In the genomic region with DNA sequence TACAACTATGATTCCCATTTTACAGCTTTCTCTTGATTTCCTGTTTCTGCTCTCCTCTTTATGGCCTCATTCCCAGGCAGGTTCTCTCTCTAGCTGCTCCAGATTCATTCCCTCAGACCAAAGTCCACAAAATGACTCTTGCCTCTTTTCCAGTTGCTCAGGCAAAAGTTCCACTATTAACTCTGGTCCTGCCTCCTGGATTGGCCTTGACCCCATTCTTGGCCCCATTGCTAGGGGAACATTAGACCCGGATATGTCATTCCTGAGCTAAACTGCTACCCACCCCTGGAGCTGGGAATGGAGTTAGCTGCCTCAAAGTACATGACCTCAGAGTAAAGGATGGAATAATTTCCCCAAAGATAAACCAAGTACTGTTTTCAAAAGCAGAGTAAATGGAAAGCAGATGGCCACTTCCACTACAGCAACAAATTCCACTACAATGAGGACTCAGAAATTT, we compare ENCODE assay signal across 17 cellular contexts.
DNase-seq lines count a peak whose midpoint lies in the region; ATAC-seq and TF ChIP-seq lines count a peak whose summit lies in the region.
"Had no signal": no experiment of that assay in that cellular context is flagged by ENCODE, and none has a peak within 500 bp of the region (broad histone marks: within the 10 kb centered on the region; RNA-seq: fewer than 3 reads in every experiment).

No MANE protein-coding gene starts in this region.

- H3K27ac ChIP-seq in right cardiac atrium (ENCODE audit: low read length) = no peak overlapping the region
- H3K27ac ChIP-seq: WERI-Rb-1 had no signal

- H3K4me1 Mint-ChIP-seq in brain (peaks cover 34% of the 10 kb centered on the region), osteocyte (ENCODE audit: unreplicated experiment) (peaks cover 31% of the 10 kb centered on the region)
- H3K4me1 Mint-ChIP-seq: activated T-helper 17 cell treated with anti-CD3 and anti-CD28 coated beads, Interleukin-2, amount 50 U/mL, for 72 hours had no signal

- DNase-seq in AG09319 (ENCODE audit: extremely low read depth, low read depth) (peak; percentile 10), right cardiac atrium (peak in 2 of 3 donors; percentile 25 to 28), osteocyte (ENCODE audit: extremely low spot score, unreplicated experiment) (no peak), OCI-M2 (lab: John Stamatoyannopoulos, UW; ENCODE audit: unreplicated experiment) (no peak), NCI-H446 treated with DMSO at 0.1 percent for 48 hours (lab: John Stamatoyannopoulos, UW) (no peak), DMS79 treated with DMSO at 0.1 percent for 48 hours (lab: John Stamatoyannopoulos, UW) (no peak)
- DNase-seq: activated CD8-positive, alpha-beta T cell treated with anti-CD3 and anti-CD28 coated beads, Interleukin-2, amount 10 ng/mL, durations not matched to agents 7 days and 5 days; Calu3; NCI-H2171; stimulated activated CD4-positive, alpha-beta T cell treated with anti-CD3 and anti-CD28 coated beads, Interleukin-4, amount 100 ng/mL, for 4 hours; trophoblast cell; WERI-Rb-1 had no signal

- no peaks in the 10 kb centered on the region for H3K9me3 Mint-ChIP-seq in brain
- no peaks in the 10 kb centered on the region for H3K9me3 Mint-ChIP-seq in osteocyte (ENCODE audit: unreplicated experiment)
- H3K9me3 Mint-ChIP-seq: activated T-helper 17 cell treated with anti-CD3 and anti-CD28 coated beads, Interleukin-2, amount 50 U/mL, for 72 hours; natural killer cell treated with Interleukin-12 subunit alpha and Interleukin-12 subunit beta and Interleukin-15 and Interleukin-18, amount 100 ng/mL, for 72 hours had no signal

- H3K4me3 Mint-ChIP-seq in brain (peak overlapping the region in 1 of 5 experiments; percentile 28), osteocyte (ENCODE audit: unreplicated experiment) (no peak overlapping the region)
- H3K4me3 Mint-ChIP-seq: activated CD8-positive, alpha-beta T cell treated with anti-CD3 and anti-CD28 coated beads, Interleukin-2, amount 10 ng/mL, durations not matched to agents 7 days and 5 days; activated T-helper 17 cell treated with anti-CD3 and anti-CD28 coated beads, Interleukin-2, amount 50 U/mL, for 72 hours; natural killer cell treated with Interleukin-12 subunit alpha and Interleukin-12 subunit beta and Interleukin-15 and Interleukin-18, amount 100 ng/mL, for 72 hours had no signal

- peak; percentile 28 to 43 for ATAC-seq in right cardiac atrium
- no peak for ATAC-seq in GM19351 (IDR thresholded peaks at IDR 0.05; ENCODE audit: unreplicated experiment)
- ATAC-seq: activated CD8-positive, alpha-beta T cell treated with anti-CD3 and anti-CD28 coated beads, Interleukin-2, amount 10 ng/mL, durations not matched to agents 7 days and 5 days; activated T-helper 17 cell treated with anti-CD3 and anti-CD28 coated beads, Interleukin-2, amount 50 U/mL, for 72 hours; K562; natural killer cell treated with Interleukin-12 subunit alpha and Interleukin-12 subunit beta and Interleukin-15 and Interleukin-18, amount 100 ng/mL, for 72 hours had no signal

- peaks cover 2% of the 10 kb centered on the region for H3K4me1 ChIP-seq in right cardiac atrium (ENCODE audit: control insufficient read depth, insufficient read depth, low read length)

- WGBS in right cardiac atrium = 49% methylated on average over 1 of the region's 1 CpG

- no peaks in the 10 kb centered on the region for H3K27me3 ChIP-seq in right cardiac atrium (ENCODE audit: control insufficient read depth, insufficient read depth)

- intact Hi-C loops in right cardiac atrium (cut with DNase I) = no loop called here

- H3K27ac Mint-ChIP-seq in brain (peak overlapping the region in 3 of 5 experiments; percentile 11 to 30 (median 26)), osteocyte (ENCODE audit: unreplicated experiment) (peak overlapping the region; percentile 91)
- H3K27ac Mint-ChIP-seq: activated CD8-positive, alpha-beta T cell treated with anti-CD3 and anti-CD28 coated beads, Interleukin-2, amount 10 ng/mL, durations not matched to agents 7 days and 5 days; activated T-helper 17 cell treated with anti-CD3 and anti-CD28 coated beads, Interleukin-2, amount 50 U/mL, for 72 hours; natural killer cell treated with Interleukin-12 subunit alpha and Interleukin-12 subunit beta and Interleukin-15 and Interleukin-18, amount 100 ng/mL, for 72 hours had no signal

- H3K9me3 ChIP-seq in right cardiac atrium (ENCODE audit: control insufficient read depth, low read length) = no peaks in the 10 kb centered on the region

- H3K27me3 Mint-ChIP-seq in brain = no peaks in the 10 kb centered on the region
- no peaks in the 10 kb centered on the region for H3K27me3 Mint-ChIP-seq in osteocyte (ENCODE audit: unreplicated experiment)

- no peak for TF ChIP-seq CTCF in AG09319 (IDR thresholded peaks at IDR 0.05; ENCODE audit: low read depth, low read length)
- no peak for TF ChIP-seq CTCF in brain (conservative IDR thresholded peaks at IDR 0.05)
- TF ChIP-seq CTCF in osteocyte (IDR thresholded peaks at IDR 0.05) = no peak

- H3K4me3 ChIP-seq in right cardiac atrium (ENCODE audit: low read length) = no peak overlapping the region
- H3K4me3 ChIP-seq: K562 had no signal

- H3K36me3 Mint-ChIP-seq in brain (no peaks in the 10 kb centered on the region), osteocyte (ENCODE audit: unreplicated experiment) (no peaks in the 10 kb centered on the region)
- H3K36me3 Mint-ChIP-seq: natural killer cell treated with Interleukin-12 subunit alpha and Interleukin-12 subunit beta and Interleukin-15 and Interleukin-18, amount 100 ng/mL, for 72 hours had no signal

Comparison
In these comparisons a context has a peak if more than half of its experiments do, and no peak if none do; other contexts are left out.
1. DNase-seq: peak in AG09319 (single experiment) and right cardiac atrium (2 of 3); none in osteocyte (single experiment), OCI-M2 (single experiment), NCI-H446 treated with DMSO at 0.1 percent for 48 hours (single experiment) and DMS79 treated with DMSO at 0.1 percent for 48 hours (single experiment).